In the genomic region with DNA sequence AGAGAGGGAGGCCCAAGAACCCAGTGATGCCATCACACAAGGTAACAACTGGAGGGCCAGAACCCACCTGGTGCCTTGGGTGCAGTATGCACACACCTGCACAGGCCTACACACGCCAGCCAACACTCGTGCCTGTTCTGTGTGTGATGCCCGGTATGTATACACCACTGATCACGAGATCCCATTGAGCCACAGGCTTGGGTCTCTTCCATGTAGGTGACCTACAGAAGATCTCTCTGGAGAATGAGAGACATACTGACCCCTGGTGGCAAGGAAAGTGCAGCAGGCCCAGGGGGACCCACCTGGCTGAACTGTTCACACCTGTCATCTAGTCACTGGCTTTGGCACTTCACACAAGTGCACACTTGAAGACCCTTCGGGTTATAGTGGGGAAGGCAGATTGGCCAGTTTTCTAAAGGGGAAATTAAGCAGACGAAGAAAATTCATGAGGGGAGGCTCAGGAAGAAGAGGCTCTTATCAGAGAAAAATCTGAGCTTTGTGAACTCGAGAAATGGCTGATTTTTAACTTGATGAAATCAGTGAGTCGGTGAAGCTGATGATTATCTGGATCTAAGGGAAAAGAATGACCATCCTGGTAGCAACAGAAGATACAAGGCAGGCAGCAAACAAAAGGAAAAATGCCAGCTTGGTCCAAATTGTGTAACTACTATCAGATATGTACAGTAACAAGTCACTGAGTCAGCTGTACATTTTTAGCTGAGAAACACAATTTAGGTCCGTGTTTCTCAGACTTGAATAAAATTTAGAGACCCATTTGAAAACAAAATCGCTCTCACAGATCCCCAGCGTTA, we compare ENCODE assay signal across 8 cellular contexts.
DNase-seq lines count a peak whose midpoint lies in the region; ATAC-seq, FAIRE-seq and TF ChIP-seq lines count a peak whose summit lies in the region.

No MANE protein-coding gene starts in this region.

- no peak overlapping the region for H3K9ac ChIP-seq in K562 (ENCODE audit: insufficient read depth in 1 of 2, low read depth in 2 of 2, low read length in 2 of 2)

- H4K20me1 ChIP-seq in K562 (replicated peaks; ENCODE audit: control insufficient read depth, insufficient read depth, low read length), result no peaks in the 10 kb centered on the region

- in situ Hi-C loops in K562 (cut with MboI), result no loop called here

- H3K36me3 ChIP-seq in cardiac muscle cell, result no peaks in the 10 kb centered on the region
- H3K36me3 ChIP-seq in K562 (ENCODE audit: control insufficient read depth, insufficient read depth, low read length), result no peaks in the 10 kb centered on the region
- peaks cover 0 to 11% of the 10 kb centered on the region in 2 donors for H3K36me3 ChIP-seq in left lung
- H3K36me3 ChIP-seq in testis (ENCODE audit: low read depth, missing control alignments), result no peaks in the 10 kb centered on the region

- H3K27ac ChIP-seq in cardiac muscle cell (no peak overlapping the region), K562 (ENCODE audit: extremely low read depth, low read depth, low read length) (no peak overlapping the region), left lung (no peak overlapping the region), testis (no peak overlapping the region)

- CTCF ChIA-PET in K562 (lab: Yijun Ruan, JAX; ENCODE audit: low intra/inter-chr PET ratio), result interaction anchor here (0.6 kb wide), 2 partner anchors 174 to 510 kb away, joined by 3 to 4 read pairs; no protein-coding TSS in a partner anchor

- BruUV-seq in K562 (replicated peaks; lab: Mats Ljungman, UMichigan), result no TSS peak

- H3K27me3 ChIP-seq in cardiac muscle cell (peaks cover 9% of the 10 kb centered on the region), K562 (ENCODE audit: control insufficient read depth in 2 of 2, insufficient read depth in 2 of 2, low read length in 2 of 2) (peaks cover 27 to 46% of the 10 kb centered on the region in 2 experiments), left lung (no peaks in the 10 kb centered on the region), testis (no peaks in the 10 kb centered on the region)

- no peaks in the 10 kb centered on the region for H3K4me1 ChIP-seq in cardiac muscle cell (ENCODE audit: low read depth)
- H3K4me1 ChIP-seq in K562 (replicated peaks in 1 of 2; ENCODE audit: control insufficient read depth in 2 of 2, insufficient read depth in 2 of 2, low read length in 2 of 2), result no peaks in the 10 kb centered on the region
- H3K4me1 ChIP-seq in left lung, result no peaks in the 10 kb centered on the region
- H3K4me1 ChIP-seq in testis, result no peaks in the 10 kb centered on the region

- POLR2A ChIA-PET in K562 (lab: Yijun Ruan, JAX), result interaction anchor here (0.6 to 1.2 kb wide), 3 partner anchors 10 to 762 kb away, joined by 3 to 5 read pairs (median 3); no protein-coding TSS in a partner anchor

- TF ChIP-seq CTCF in cardiac muscle cell (IDR thresholded peaks at IDR 0.05; ENCODE audit: low read depth, low read length) (peak; percentile 58), K562 (IDR thresholded peaks at IDR 0.05 in 2 of 3, conservative IDR thresholded peaks at IDR 0.05 in 1 of 3; ENCODE audit: insufficient read depth in 2 of 3, low read depth in 1 of 3, low read length in 3 of 3) (peak; percentile 56 to 82 (median 61)), left lung (IDR thresholded peaks at IDR 0.05) (peak; percentile 43 to 63), testis (IDR thresholded peaks at IDR 0.05) (peak in 1 of 3 experiments; percentile 40)

- no peak overlapping the region for H3K4me2 ChIP-seq in K562 (ENCODE audit: insufficient read depth, low read length)

- peak; percentile 85 for FAIRE-seq in K562 (lab: Jason Lieb, UNC)

- intact Hi-C loops in cardiac septum (cut with DNase I) (loop anchor here (5.0 kb wide), 1 partner anchor 115 kb away; a partner anchor contains a TSS), K562 (cut with micrococcal nuclease) (loop anchor here (2.0 to 5.0 kb wide), 2 partner anchors 115 to 171 kb away; a partner anchor contains a TSS), left lung (cut with DNase I) (no loop called here), testis (cut with DNase I; ENCODE audit: low total_unique reads) (no loop called here)

- no peak overlapping the region for H2AFZ ChIP-seq in K562 (ENCODE audit: low read depth, low read length)

- TF ChIP-seq POLR2A in K562 (conservative IDR thresholded peaks at IDR 0.05) (no peak), testis (IDR thresholded peaks at IDR 0.05) (no peak)

- no peak overlapping the region for H3K4me3 ChIP-seq in cardiac muscle cell
- H3K4me3 ChIP-seq in K562, result no peak overlapping the region
- no peak overlapping the region for H3K4me3 ChIP-seq in left lung
- no peak overlapping the region for H3K4me3 ChIP-seq in testis

- no peaks in the 10 kb centered on the region for H3K79me2 ChIP-seq in K562 (ENCODE audit: control insufficient read depth, insufficient read depth, low read length)

- 2% methylated on average over 11 of the region's 11 CpGs for WGBS in K562 (ENCODE audit: insufficient coverage, low coverage, missing lambda C conversion rate)
- WGBS in testis, 2 donors, result 83 to 90% methylated on average over 11 of the region's 11 CpGs

- no peaks in the 10 kb centered on the region for H3K9me1 ChIP-seq in K562 (ENCODE audit: control insufficient read depth, insufficient read depth, low read length)

- DNase-seq in cardiac muscle cell (ENCODE audit: low read depth in 1 of 2, low spot score in 1 of 2) (peak; percentile 44 to 73), cardiac septum (ENCODE audit: low spot score) (no peak), HuH-7.5 (ENCODE audit: low spot score) (peak; percentile 67), SK-N-DZ (ENCODE audit: low spot score) (peak; percentile 35), K562 (ENCODE audit: extremely low read depth in 1 of 4, low spot score in 3 of 4) (peak; percentile 49 to 60 (median 53)), left lung (peak in 1 of 2 donors; percentile 50), testis (peak; percentile 38), medulla oblongata (ENCODE audit: extremely low spot score) (no peak)

- H3K9me3 ChIP-seq in cardiac muscle cell (ENCODE audit: low read depth) (no peaks in the 10 kb centered on the region), K562 (replicated peaks; ENCODE audit: control insufficient read depth, insufficient read depth, low read depth, low read length) (no peaks in the 10 kb centered on the region), left lung (no peaks in the 10 kb centered on the region), testis (no peaks in the 10 kb centered on the region)

- peak; percentile 29 to 37; a peak in 1 of 4 replicates for TF ChIP-seq RAD21 in K562 (CRISPR knock-in tag; conservative IDR thresholded peaks at IDR 0.05 in 1 of 2, IDR thresholded peaks at IDR 0.05 in 1 of 2)

- ATAC-seq in K562, result peak; percentile 80
- ATAC-seq in left lung, result peak; percentile 96

- no peak for TF ChIP-seq EP300 in K562 (IDR thresholded peaks at IDR 0.05; ENCODE audit: low read length)

TF ChIP-seq in K562, 482 proteins besides CTCF, POLR2A, EP300 and RAD21 (continues in another document):
- TF ChIP-seq ZNF830 (CRISPR knock-in tag; IDR thresholded peaks at IDR 0.05) (no peak), MCM3 (IDR thresholded peaks at IDR 0.05) (no peak), DACH1 (IDR thresholded peaks at IDR 0.05; ENCODE audit: partially characterized antibody) (no peak), CTBP1 (IDR thresholded peaks at IDR 0.05; ENCODE audit: borderline replicate concordance) (0 out of 2 replicates have a peak, but pooled peaks have one; percentile 17), KLF16 (IDR thresholded peaks at IDR 0.05) (peak; percentile 11; the same call in 1 of the 2 replicates)
- TF ChIP-seq, protein P1, sequence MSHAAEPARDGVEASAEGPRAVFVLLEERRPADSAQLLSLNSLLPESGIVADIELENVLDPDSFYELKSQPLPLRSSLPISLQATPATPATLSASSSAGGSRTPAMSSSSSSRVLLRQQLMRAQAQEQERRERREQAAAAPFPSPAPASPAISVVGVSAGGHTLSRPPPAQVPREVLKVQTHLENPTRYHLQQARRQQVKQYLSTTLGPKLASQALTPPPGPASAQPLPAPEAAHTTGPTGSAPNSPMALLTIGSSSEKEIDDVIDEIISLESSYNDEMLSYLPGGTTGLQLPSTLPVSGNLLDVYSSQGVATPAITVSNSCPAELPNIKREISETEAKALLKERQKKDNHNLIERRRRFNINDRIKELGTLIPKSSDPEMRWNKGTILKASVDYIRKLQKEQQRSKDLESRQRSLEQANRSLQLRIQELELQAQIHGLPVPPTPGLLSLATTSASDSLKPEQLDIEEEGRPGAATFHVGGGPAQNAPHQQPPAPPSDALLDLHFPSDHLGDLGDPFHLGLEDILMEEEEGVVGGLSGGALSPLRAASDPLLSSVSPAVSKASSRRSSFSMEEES (CRISPR knock-in tag; IDR thresholded peaks at IDR 0.05), result peak; percentile 6; the same call in 1 of the 2 replicates
- TF ChIP-seq, protein P2, sequence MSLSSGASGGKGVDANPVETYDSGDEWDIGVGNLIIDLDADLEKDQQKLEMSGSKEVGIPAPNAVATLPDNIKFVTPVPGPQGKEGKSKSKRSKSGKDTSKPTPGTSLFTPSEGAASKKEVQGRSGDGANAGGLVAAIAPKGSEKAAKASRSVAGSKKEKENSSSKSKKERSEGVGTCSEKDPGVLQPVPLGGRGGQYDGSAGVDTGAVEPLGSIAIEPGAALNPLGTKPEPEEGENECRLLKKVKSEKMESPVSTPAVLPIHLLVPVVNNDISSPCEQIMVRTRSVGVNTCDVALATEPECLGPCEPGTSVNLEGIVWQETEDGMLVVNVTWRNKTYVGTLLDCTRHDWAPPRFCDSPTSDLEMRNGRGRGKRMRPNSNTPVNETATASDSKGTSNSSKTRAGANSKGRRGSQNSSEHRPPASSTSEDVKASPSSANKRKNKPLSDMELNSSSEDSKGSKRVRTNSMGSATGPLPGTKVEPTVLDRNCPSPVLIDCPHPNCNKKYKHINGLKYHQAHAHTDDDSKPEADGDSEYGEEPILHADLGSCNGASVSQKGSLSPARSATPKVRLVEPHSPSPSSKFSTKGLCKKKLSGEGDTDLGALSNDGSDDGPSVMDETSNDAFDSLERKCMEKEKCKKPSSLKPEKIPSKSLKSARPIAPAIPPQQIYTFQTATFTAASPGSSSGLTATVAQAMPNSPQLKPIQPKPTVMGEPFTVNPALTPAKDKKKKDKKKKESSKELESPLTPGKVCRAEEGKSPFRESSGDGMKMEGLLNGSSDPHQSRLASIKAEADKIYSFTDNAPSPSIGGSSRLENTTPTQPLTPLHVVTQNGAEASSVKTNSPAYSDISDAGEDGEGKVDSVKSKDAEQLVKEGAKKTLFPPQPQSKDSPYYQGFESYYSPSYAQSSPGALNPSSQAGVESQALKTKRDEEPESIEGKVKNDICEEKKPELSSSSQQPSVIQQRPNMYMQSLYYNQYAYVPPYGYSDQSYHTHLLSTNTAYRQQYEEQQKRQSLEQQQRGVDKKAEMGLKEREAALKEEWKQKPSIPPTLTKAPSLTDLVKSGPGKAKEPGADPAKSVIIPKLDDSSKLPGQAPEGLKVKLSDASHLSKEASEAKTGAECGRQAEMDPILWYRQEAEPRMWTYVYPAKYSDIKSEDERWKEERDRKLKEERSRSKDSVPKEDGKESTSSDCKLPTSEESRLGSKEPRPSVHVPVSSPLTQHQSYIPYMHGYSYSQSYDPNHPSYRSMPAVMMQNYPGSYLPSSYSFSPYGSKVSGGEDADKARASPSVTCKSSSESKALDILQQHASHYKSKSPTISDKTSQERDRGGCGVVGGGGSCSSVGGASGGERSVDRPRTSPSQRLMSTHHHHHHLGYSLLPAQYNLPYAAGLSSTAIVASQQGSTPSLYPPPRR (CRISPR knock-in tag; IDR thresholded peaks at IDR 0.05; ENCODE audit: borderline replicate concordance), result no peak

Comparison
In these comparisons a context has a peak if more than half of its experiments do, and no peak if none do; other contexts are left out.
1. DNase-seq: peak in cardiac muscle cell (2 of 2), HuH-7.5 (single experiment), SK-N-DZ (single experiment), K562 (4 of 4) and testis (single experiment); none in cardiac septum (single experiment) and medulla oblongata (single experiment).
2. intact Hi-C loops: an anchor here in cardiac septum (5.0 kb wide) and K562 (2.0 to 5.0 kb wide); none called in left lung and testis.